In genomic region chr2:223916181-223916900, GRCh38 we compare ENCODE assay signal across 26 cellular contexts.
"Had no signal": no experiment of that assay in that cellular context is flagged by ENCODE, and none has a peak within 500 bp of the region (broad histone marks: within the 10 kb centered on the region; RNA-seq: fewer than 3 reads in every experiment).

No MANE protein-coding gene starts in this region.

- H3K4me1 ChIP-seq: Peyer's patch, SJCRH30 had no signal

- H3K27me3 ChIP-seq: brain microvascular endothelial cell, cardiac muscle cell, Peyer's patch, SJCRH30 had no signal

- H3K4me3 ChIP-seq: cardiac muscle cell, Peyer's patch, SJCRH30 had no signal

- H3K4me2 ChIP-seq: SK-N-SH had no signal

- H3K9ac ChIP-seq: SK-N-SH had no signal

- H3K27me3 Mint-ChIP-seq: activated naive CD4-positive, alpha-beta T cell treated with anti-CD3 and anti-CD28 coated beads, Interleukin-2, amount 50 U/mL, for 24 hours; activated naive CD8-positive, alpha-beta T cell treated with anti-CD3 and anti-CD28 coated beads, Interleukin-2, amount 50 U/mL, for 24 hours had no signal

- H3K9me3 ChIP-seq: Peyer's patch, SJCRH30, SK-N-SH had no signal

- H3K9me2 ChIP-seq: SK-N-SH had no signal

- H3K27ac Mint-ChIP-seq: activated CD8-positive, alpha-beta T cell treated with anti-CD3 and anti-CD28 coated beads, Interleukin-2, amount 10 ng/mL, durations not matched to agents 7 days and 5 days; activated naive CD4-positive, alpha-beta T cell treated with anti-CD3 and anti-CD28 coated beads, Interleukin-2, amount 50 U/mL, for 24 hours; activated naive CD8-positive, alpha-beta T cell treated with anti-CD3 and anti-CD28 coated beads, Interleukin-2, amount 50 U/mL, for 24 hours had no signal

- DNase-seq: activated CD4-positive, alpha-beta T cell treated with anti-CD3 and anti-CD28 coated beads for 48 hours; activated CD4-positive, alpha-beta T cell treated with anti-CD3 and anti-CD28 coated beads, Interleukin-2, amount 50 U/mL, for 4 hours; activated CD8-positive, alpha-beta memory T cell treated with anti-CD3 and anti-CD28 coated beads, Interleukin-2, amount 50 U/mL, for 48 hours; activated CD8-positive, alpha-beta T cell treated with anti-CD3 and anti-CD28 coated beads, Interleukin-2, amount 10 ng/mL, durations not matched to agents 7 days and 5 days; activated effector memory CD4-positive, alpha-beta T cell treated with Interleukin-2 at 50 U/mL for 16 hours; activated naive CD4-positive, alpha-beta T cell; activated naive CD8-positive, alpha-beta T cell treated with anti-CD3 and anti-CD28 coated beads, Interleukin-2, amount 50 U/mL, for 24 hours; activated T-cell treated with anti-CD3 and anti-CD28 coated beads, Interleukin-2, amount 50 U/mL, for 1 hour; brain microvascular endothelial cell; KG1; NCI-H1092; NCI-H1417; NCI-H1694; NCI-H2029; NCI-H446; NCI-H524; Peyer's patch; Right ventricle myocardium superior; SJCRH30; SK-N-SH; T-helper 1 cell; WERI-Rb-1 had no signal

- H3K36me3 ChIP-seq: cardiac muscle cell had no signal

- H3K9me3 Mint-ChIP-seq: activated naive CD4-positive, alpha-beta T cell treated with anti-CD3 and anti-CD28 coated beads, Interleukin-2, amount 50 U/mL, for 24 hours; activated naive CD8-positive, alpha-beta T cell treated with anti-CD3 and anti-CD28 coated beads, Interleukin-2, amount 50 U/mL, for 24 hours had no signal

- H3K4me3 Mint-ChIP-seq: activated CD8-positive, alpha-beta T cell treated with anti-CD3 and anti-CD28 coated beads, Interleukin-2, amount 10 ng/mL, durations not matched to agents 7 days and 5 days; activated naive CD4-positive, alpha-beta T cell treated with anti-CD3 and anti-CD28 coated beads, Interleukin-2, amount 50 U/mL, for 24 hours; activated naive CD8-positive, alpha-beta T cell treated with anti-CD3 and anti-CD28 coated beads, Interleukin-2, amount 50 U/mL, for 24 hours had no signal

- H3K27ac ChIP-seq: brain microvascular endothelial cell, cardiac muscle cell, RWPE1, SJCRH30, WERI-Rb-1 had no signal

- ATAC-seq: activated CD4-positive, CD25-positive, alpha-beta regulatory T cell treated with anti-CD3 and anti-CD28 coated beads, Interleukin-2, amount 50 U/mL, for 24 hours; activated CD8-positive, alpha-beta T cell treated with anti-CD3 and anti-CD28 coated beads, Interleukin-2, amount 10 ng/mL, durations not matched to agents 7 days and 5 days; activated naive CD8-positive, alpha-beta T cell treated with anti-CD3 and anti-CD28 coated beads, Interleukin-2, amount 50 U/mL, for 24 hours had no signal
